In genomic region chr20:62573856-62574611, GRCh38 we compare ENCODE assay signal across 18 cellular contexts.
A peak's percentile ranks its signal among the peaks of the same experiment; 100 is the strongest.
DNase-seq lines count a peak whose midpoint lies in the region; ATAC-seq and TF ChIP-seq lines count a peak whose summit lies in the region.
"Had no signal": no experiment of that assay in that cellular context is flagged by ENCODE, and none has a peak within 500 bp of the region (broad histone marks: within the 10 kb centered on the region; RNA-seq: fewer than 3 reads in every experiment).

No MANE protein-coding gene starts in this region.

- H3K27ac ChIP-seq in muscle layer of colon (ENCODE audit: low read depth, low read length) (no peak overlapping the region), skeletal muscle tissue (ENCODE audit: low read depth, low read length) (peak overlapping the region; percentile 48)
- H3K27ac ChIP-seq: 22Rv1, BLaER1 had no signal

- peaks cover 12% of the 10 kb centered on the region for H3K36me3 ChIP-seq in muscle layer of colon (ENCODE audit: insufficient read depth, low read length)
- no peaks in the 10 kb centered on the region for H3K36me3 ChIP-seq in skeletal muscle tissue (ENCODE audit: control insufficient read depth in 3 of 3, insufficient read depth in 3 of 3, low read length in 3 of 3)
- H3K36me3 ChIP-seq: BLaER1 had no signal

- no peaks in the 10 kb centered on the region for H3K36me3 Mint-ChIP-seq in T-helper 2 cell treated with Interferon-gamma antibody and Interleukin-4, amounts not matched to agents 5 μg/mL and 100 μg/mL, for 36 hours (ENCODE audit: low read depth)
- no peaks in the 10 kb centered on the region for H3K36me3 Mint-ChIP-seq in brain
- H3K36me3 Mint-ChIP-seq: CD14-positive monocyte; CD4-positive, alpha-beta memory T cell had no signal

- H3K27me3 Mint-ChIP-seq in T-helper 2 cell treated with Interferon-gamma antibody and Interleukin-4, amounts not matched to agents 5 μg/mL and 100 μg/mL, for 36 hours (ENCODE audit: low read depth): peaks cover 13% of the 10 kb centered on the region
- peaks cover 18% of the 10 kb centered on the region for H3K27me3 Mint-ChIP-seq in brain

- H3K9me3 ChIP-seq in muscle layer of colon (ENCODE audit: low read length) (no peaks in the 10 kb centered on the region), skeletal muscle tissue (ENCODE audit: control insufficient read depth in 3 of 3, low read length in 3 of 3) (peaks cover 0 to 3% (median 3%) of the 10 kb centered on the region in 3 donors)
- H3K9me3 ChIP-seq: BLaER1 had no signal

- no peak for ATAC-seq in GM21723 (IDR thresholded peaks at IDR 0.05; ENCODE audit: unreplicated experiment)
- ATAC-seq: HCT116 had no signal

- no peak for DNase-seq in T-helper 2 cell treated with Interferon-gamma antibody and Interleukin-4, amounts not matched to agents 5 μg/mL and 100 μg/mL, for 36 hours (ENCODE audit: low spot score)
- DNase-seq in T-helper 2 cell: no peak
- no peak for DNase-seq in stimulated activated CD4-positive, alpha-beta T cell treated with anti-CD3 and anti-CD28 coated beads, Interleukin-15, amount 100 ng/mL, for 24 hours
- DNase-seq: DMS153, DMS79, GDM1, GOT3, H7, IMR-90 had no signal

- no peaks in the 10 kb centered on the region for H3K4me1 ChIP-seq in muscle layer of colon (ENCODE audit: insufficient read depth, low read length)
- H3K4me1 ChIP-seq in skeletal muscle tissue (ENCODE audit: control insufficient read depth in 3 of 3, insufficient read depth in 3 of 3, low read length in 3 of 3): peaks cover 2 to 39% (median 8%) of the 10 kb centered on the region in 3 donors

- H3K9ac ChIP-seq in muscle layer of colon (ENCODE audit: low read length): peak overlapping the region; percentile 17
- no peak overlapping the region for H3K9ac ChIP-seq in skeletal muscle tissue (ENCODE audit: low read depth in 1 of 3, low read length in 3 of 3)
- H3K9ac ChIP-seq: BLaER1 had no signal

- peaks cover 3% of the 10 kb centered on the region for H3K4me1 Mint-ChIP-seq in T-helper 2 cell treated with Interferon-gamma antibody and Interleukin-4, amounts not matched to agents 5 μg/mL and 100 μg/mL, for 36 hours (ENCODE audit: low read depth)
- H3K4me1 Mint-ChIP-seq in brain: peaks cover 52% of the 10 kb centered on the region
- H3K4me1 Mint-ChIP-seq: CD14-positive monocyte had no signal

- peak overlapping the region; percentile 46 for H3K27ac Mint-ChIP-seq in T-helper 2 cell treated with Interferon-gamma antibody and Interleukin-4, amounts not matched to agents 5 μg/mL and 100 μg/mL, for 36 hours
- peak overlapping the region in 3 of 5 experiments; percentile 1 to 37 (median 14) for H3K27ac Mint-ChIP-seq in brain
- H3K27ac Mint-ChIP-seq: CD4-positive, alpha-beta memory T cell had no signal

- H3K4me3 Mint-ChIP-seq in T-helper 2 cell treated with Interferon-gamma antibody and Interleukin-4, amounts not matched to agents 5 μg/mL and 100 μg/mL, for 36 hours: no peak overlapping the region
- H3K4me3 Mint-ChIP-seq in brain: no peak overlapping the region
- H3K4me3 Mint-ChIP-seq: CD4-positive, alpha-beta memory T cell had no signal

- no peak overlapping the region for H3K4me3 ChIP-seq in muscle layer of colon (ENCODE audit: low read depth in 1 of 2, low read length in 2 of 2)
- H3K4me3 ChIP-seq in skeletal muscle tissue (ENCODE audit: low read length in 3 of 3): no peak overlapping the region
- H3K4me3 ChIP-seq: BLaER1 had no signal

- TF ChIP-seq CTCF in brain (conservative IDR thresholded peaks at IDR 0.05): no peak

- H3K27me3 ChIP-seq in muscle layer of colon (ENCODE audit: control insufficient read depth in 1 of 2, insufficient read depth in 2 of 2, low read length in 2 of 2): peaks cover 5 to 29% of the 10 kb centered on the region in 2 donors
- H3K27me3 ChIP-seq in skeletal muscle tissue (ENCODE audit: control insufficient read depth in 3 of 3, insufficient read depth in 3 of 3, low read length in 3 of 3): peaks cover 2 to 18% (median 14%) of the 10 kb centered on the region in 3 donors

- peaks cover 3% of the 10 kb centered on the region for H3K9me3 Mint-ChIP-seq in T-helper 2 cell treated with Interferon-gamma antibody and Interleukin-4, amounts not matched to agents 5 μg/mL and 100 μg/mL, for 36 hours
- peaks cover 0 to 15% (median 2%) of the 10 kb centered on the region in 5 experiments for H3K9me3 Mint-ChIP-seq in brain
